ENCODE assay signal across 1 cellular context in the genomic region with DNA sequence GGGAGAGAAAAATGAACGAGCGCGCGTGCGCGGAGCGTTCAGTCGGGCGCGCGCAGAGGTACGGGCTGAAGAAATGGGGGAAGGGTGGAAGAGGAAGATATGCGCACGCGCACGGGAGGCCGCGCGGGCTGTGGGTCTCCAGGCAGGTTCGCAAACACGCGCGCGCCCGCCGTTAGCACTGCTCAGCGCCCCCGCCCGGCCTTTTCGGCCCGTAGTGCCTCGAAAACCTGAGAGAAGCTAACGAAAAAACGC.
TF ChIP-seq lines count a peak whose summit lies in the region.

No MANE protein-coding gene starts in this region.

TF ChIP-seq in K562, 482 proteins besides CTCF, POLR2A, EP300 and RAD21 (continued from another document):
- TF ChIP-seq FOXA3 (CRISPR knock-in tag; conservative IDR thresholded peaks at IDR 0.05 in 1 of 2, IDR thresholded peaks at IDR 0.05 in 1 of 2) (no peak), SAFB (IDR thresholded peaks at IDR 0.05; ENCODE audit: borderline replicate concordance, low read depth, low read length) (peak; percentile 82), POLR2H (tag; IDR thresholded peaks at IDR 0.05; ENCODE audit: low read depth) (no peak), SUPT5H (IDR thresholded peaks at IDR 0.05) (no peak), ZKSCAN3 (CRISPR knock-in tag; IDR thresholded peaks at IDR 0.05) (no peak), CBX1 (IDR thresholded peaks at IDR 0.05; ENCODE audit: low read depth) (no peak), TGIF2 (CRISPR knock-in tag; IDR thresholded peaks at IDR 0.05) (no peak), YY1 (IDR thresholded peaks at IDR 0.05; ENCODE audit: borderline replicate concordance in 1 of 3, control insufficient read depth in 1 of 3, extremely low read depth in 1 of 3, insufficient read depth in 3 of 3, insufficient read length in 1 of 3, insufficient replicate concordance in 2 of 3, low read depth in 1 of 3, low read length in 2 of 3) (peak; percentile 59 to 89 (median 77)), ZNF212 (CRISPR knock-in tag; IDR thresholded peaks at IDR 0.05) (0 out of 2 replicates have a peak, but pooled peaks have one; percentile 64), C11orf30 (IDR thresholded peaks at IDR 0.05; ENCODE audit: low read depth) (no peak), SMC3 (conservative IDR thresholded peaks at IDR 0.05; ENCODE audit: insufficient read depth, low read depth, low read length) (no peak), NCOA2 (IDR thresholded peaks at IDR 0.05; ENCODE audit: partially characterized antibody in 2 of 2) (no peak), SMAD3 (CRISPR knock-in tag; conservative IDR thresholded peaks at IDR 0.05) (0 out of 2 replicates have a peak, but pooled peaks have one; percentile 9)
- TF ChIP-seq, protein P1, sequence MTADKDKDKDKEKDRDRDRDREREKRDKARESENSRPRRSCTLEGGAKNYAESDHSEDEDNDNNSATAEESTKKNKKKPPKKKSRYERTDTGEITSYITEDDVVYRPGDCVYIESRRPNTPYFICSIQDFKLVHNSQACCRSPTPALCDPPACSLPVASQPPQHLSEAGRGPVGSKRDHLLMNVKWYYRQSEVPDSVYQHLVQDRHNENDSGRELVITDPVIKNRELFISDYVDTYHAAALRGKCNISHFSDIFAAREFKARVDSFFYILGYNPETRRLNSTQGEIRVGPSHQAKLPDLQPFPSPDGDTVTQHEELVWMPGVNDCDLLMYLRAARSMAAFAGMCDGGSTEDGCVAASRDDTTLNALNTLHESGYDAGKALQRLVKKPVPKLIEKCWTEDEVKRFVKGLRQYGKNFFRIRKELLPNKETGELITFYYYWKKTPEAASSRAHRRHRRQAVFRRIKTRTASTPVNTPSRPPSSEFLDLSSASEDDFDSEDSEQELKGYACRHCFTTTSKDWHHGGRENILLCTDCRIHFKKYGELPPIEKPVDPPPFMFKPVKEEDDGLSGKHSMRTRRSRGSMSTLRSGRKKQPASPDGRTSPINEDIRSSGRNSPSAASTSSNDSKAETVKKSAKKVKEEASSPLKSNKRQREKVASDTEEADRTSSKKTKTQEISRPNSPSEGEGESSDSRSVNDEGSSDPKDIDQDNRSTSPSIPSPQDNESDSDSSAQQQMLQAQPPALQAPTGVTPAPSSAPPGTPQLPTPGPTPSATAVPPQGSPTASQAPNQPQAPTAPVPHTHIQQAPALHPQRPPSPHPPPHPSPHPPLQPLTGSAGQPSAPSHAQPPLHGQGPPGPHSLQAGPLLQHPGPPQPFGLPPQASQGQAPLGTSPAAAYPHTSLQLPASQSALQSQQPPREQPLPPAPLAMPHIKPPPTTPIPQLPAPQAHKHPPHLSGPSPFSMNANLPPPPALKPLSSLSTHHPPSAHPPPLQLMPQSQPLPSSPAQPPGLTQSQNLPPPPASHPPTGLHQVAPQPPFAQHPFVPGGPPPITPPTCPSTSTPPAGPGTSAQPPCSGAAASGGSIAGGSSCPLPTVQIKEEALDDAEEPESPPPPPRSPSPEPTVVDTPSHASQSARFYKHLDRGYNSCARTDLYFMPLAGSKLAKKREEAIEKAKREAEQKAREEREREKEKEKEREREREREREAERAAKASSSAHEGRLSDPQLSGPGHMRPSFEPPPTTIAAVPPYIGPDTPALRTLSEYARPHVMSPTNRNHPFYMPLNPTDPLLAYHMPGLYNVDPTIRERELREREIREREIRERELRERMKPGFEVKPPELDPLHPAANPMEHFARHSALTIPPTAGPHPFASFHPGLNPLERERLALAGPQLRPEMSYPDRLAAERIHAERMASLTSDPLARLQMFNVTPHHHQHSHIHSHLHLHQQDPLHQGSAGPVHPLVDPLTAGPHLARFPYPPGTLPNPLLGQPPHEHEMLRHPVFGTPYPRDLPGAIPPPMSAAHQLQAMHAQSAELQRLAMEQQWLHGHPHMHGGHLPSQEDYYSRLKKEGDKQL (CRISPR knock-in tag; IDR thresholded peaks at IDR 0.05; ENCODE audit: borderline replicate concordance), result no peak
- TF ChIP-seq, protein P2, sequence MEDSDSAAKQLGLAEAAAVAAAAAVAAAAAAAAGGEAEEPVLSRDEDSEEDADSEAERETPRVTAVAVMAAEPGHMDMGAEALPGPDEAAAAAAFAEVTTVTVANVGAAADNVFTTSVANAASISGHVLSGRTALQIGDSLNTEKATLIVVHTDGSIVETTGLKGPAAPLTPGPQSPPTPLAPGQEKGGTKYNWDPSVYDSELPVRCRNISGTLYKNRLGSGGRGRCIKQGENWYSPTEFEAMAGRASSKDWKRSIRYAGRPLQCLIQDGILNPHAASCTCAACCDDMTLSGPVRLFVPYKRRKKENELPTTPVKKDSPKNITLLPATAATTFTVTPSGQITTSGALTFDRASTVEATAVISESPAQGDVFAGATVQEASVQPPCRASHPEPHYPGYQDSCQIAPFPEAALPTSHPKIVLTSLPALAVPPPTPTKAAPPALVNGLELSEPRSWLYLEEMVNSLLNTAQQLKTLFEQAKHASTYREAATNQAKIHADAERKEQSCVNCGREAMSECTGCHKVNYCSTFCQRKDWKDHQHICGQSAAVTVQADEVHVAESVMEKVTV (CRISPR knock-in tag; IDR thresholded peaks at IDR 0.05), result no peak
- TF ChIP-seq, protein P3, sequence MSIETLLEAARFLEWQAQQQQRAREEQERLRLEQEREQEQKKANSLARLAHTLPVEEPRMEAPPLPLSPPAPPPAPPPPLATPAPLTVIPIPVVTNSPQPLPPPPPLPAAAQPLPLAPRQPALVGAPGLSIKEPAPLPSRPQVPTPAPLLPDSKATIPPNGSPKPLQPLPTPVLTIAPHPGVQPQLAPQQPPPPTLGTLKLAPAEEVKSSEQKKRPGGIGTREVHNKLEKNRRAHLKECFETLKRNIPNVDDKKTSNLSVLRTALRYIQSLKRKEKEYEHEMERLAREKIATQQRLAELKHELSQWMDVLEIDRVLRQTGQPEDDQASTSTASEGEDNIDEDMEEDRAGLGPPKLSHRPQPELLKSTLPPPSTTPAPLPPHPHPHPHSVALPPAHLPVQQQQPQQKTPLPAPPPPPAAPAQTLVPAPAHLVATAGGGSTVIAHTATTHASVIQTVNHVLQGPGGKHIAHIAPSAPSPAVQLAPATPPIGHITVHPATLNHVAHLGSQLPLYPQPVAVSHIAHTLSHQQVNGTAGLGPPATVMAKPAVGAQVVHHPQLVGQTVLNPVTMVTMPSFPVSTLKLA (conservative IDR thresholded peaks at IDR 0.05), result no peak; a peak in 1 of 4 replicates
- TF ChIP-seq, protein P4, sequence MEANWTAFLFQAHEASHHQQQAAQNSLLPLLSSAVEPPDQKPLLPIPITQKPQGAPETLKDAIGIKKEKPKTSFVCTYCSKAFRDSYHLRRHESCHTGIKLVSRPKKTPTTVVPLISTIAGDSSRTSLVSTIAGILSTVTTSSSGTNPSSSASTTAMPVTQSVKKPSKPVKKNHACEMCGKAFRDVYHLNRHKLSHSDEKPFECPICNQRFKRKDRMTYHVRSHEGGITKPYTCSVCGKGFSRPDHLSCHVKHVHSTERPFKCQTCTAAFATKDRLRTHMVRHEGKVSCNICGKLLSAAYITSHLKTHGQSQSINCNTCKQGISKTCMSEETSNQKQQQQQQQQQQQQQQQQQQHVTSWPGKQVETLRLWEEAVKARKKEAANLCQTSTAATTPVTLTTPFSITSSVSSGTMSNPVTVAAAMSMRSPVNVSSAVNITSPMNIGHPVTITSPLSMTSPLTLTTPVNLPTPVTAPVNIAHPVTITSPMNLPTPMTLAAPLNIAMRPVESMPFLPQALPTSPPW (CRISPR knock-in tag; IDR thresholded peaks at IDR 0.05), result no peak
- TF ChIP-seq, protein P5, sequence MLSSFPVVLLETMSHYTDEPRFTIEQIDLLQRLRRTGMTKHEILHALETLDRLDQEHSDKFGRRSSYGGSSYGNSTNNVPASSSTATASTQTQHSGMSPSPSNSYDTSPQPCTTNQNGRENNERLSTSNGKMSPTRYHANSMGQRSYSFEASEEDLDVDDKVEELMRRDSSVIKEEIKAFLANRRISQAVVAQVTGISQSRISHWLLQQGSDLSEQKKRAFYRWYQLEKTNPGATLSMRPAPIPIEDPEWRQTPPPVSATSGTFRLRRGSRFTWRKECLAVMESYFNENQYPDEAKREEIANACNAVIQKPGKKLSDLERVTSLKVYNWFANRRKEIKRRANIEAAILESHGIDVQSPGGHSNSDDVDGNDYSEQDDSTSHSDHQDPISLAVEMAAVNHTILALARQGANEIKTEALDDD (IDR thresholded peaks at IDR 0.05), result no peak
- TF ChIP-seq, protein P6, sequence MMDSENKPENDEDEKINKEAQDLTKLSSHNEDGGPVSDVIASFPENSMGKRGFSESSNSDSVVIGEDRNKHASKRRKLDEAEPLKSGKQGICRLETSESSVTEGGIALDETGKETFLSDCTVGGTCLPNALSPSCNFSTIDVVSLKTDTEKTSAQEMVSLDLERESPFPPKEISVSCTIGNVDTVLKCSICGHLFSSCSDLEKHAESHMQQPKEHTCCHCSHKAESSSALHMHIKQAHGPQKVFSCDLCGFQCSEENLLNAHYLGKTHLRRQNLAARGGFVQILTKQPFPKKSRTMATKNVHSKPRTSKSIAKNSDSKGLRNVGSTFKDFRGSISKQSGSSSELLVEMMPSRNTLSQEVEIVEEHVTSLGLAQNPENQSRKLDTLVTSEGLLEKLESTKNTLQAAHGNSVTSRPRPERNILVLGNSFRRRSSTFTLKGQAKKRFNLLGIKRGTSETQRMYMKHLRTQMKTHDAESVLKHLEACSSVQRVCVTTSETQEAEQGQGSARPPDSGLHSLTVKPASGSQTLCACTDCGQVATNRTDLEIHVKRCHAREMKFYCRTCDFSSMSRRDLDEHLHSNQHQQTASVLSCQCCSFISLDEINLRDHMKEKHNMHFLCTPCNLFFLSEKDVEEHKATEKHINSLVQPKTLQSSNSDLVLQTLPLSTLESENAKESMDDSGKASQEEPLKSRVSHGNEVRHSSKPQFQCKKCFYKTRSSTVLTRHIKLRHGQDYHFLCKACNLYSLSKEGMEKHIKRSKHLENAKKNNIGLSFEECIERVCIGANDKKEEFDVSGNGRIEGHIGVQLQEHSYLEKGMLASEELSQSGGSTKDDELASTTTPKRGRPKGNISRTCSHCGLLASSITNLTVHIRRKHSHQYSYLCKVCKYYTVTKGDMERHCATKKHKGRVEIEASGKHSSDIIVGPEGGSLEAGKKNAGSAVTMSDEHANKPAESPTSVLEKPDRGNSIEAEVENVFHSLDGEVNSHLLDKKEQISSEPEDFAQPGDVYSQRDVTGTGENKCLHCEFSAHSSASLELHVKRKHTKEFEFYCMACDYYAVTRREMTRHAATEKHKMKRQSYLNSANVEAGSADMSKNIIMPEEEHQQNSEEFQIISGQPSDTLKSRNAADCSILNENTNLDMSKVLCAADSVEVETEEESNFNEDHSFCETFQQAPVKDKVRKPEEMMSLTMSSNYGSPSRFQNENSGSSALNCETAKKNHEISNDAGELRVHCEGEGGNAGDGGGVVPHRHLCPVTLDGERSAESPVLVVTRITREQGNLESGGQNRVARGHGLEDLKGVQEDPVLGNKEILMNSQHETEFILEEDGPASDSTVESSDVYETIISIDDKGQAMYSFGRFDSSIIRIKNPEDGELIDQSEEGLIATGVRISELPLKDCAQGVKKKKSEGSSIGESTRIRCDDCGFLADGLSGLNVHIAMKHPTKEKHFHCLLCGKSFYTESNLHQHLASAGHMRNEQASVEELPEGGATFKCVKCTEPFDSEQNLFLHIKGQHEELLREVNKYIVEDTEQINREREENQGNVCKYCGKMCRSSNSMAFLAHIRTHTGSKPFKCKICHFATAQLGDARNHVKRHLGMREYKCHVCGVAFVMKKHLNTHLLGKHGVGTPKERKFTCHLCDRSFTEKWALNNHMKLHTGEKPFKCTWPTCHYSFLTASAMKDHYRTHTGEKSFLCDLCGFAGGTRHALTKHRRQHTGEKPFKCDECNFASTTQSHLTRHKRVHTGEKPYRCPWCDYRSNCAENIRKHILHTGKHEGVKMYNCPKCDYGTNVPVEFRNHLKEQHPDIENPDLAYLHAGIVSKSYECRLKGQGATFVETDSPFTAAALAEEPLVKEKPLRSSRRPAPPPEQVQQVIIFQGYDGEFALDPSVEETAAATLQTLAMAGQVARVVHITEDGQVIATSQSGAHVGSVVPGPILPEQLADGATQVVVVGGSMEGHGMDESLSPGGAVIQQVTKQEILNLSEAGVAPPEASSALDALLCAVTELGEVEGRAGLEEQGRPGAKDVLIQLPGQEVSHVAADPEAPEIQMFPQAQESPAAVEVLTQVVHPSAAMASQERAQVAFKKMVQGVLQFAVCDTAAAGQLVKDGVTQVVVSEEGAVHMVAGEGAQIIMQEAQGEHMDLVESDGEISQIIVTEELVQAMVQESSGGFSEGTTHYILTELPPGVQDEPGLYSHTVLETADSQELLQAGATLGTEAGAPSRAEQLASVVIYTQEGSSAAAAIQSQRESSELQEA (IDR thresholded peaks at IDR 0.05; ENCODE audit: low read depth), result no peak
